3 cellular contexts compared by ENCODE assay signal in the genomic region with DNA sequence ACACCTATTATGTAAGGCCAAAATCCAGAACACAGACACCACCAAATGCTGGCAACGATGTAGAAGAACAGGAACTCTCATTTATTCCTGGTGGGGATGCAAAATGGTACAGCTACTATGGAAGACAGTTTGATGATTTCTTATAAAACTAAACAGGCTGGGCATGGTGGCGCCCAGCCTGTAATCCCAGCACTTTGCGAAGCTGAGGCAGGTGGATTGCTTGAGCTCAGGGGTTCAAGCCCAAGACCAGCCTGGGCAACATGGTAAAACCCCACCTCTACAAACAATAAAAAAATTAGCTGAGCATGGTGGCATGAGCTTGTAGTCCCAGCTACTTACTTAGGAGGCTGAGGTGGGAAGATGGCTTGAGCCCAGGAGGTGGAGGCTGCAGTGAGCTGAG.
"Had no signal": no experiment of that assay in that cellular context is flagged by ENCODE, and none has a peak within 500 bp of the region (broad histone marks: within the 10 kb centered on the region; RNA-seq: fewer than 3 reads in every experiment).

No MANE protein-coding gene starts in this region.

- DNase-seq: GDM1, GF-D8 had no signal

- H3K4me3 ChIP-seq: GM12878 had no signal

- ATAC-seq: GM12878 had no signal
